In the genomic region with DNA sequence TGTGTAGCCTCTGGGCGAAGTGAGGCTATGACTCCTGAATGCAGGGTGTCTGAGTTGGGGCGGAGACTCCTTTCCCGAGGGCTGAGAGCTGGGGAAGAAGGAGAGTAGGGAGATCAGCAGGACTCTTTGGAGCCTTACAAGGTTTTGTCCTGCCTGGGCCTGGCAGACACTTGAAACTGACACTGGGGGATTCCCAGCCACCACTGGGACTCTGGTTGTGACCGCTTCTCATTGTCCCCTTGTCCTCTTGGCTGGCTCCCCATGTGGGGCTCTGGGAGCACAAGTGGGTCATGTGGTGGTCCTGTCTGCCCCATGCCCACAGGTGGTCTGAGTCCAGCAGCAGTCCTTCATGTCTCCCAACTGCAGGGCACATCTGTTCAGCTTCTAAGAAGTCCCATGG, we compare ENCODE assay signal across 17 cellular contexts.
A peak's percentile ranks its signal among the peaks of the same experiment; 100 is the strongest.
DNase-seq lines count a peak whose midpoint lies in the region; ATAC-seq and TF ChIP-seq lines count a peak whose summit lies in the region.
"Had no signal": no experiment of that assay in that cellular context is flagged by ENCODE, and none has a peak within 500 bp of the region (broad histone marks: within the 10 kb centered on the region; RNA-seq: fewer than 3 reads in every experiment).

No MANE protein-coding gene starts in this region.

- no peak for ATAC-seq in activated CD8-positive, alpha-beta memory T cell treated with anti-CD3 and anti-CD28 coated beads, Interleukin-2, amount 10 ng/mL, durations not matched to agents 7 days and 5 days
- no peak for ATAC-seq in GM18873 (IDR thresholded peaks at IDR 0.05; ENCODE audit: low FRiP score, unreplicated experiment)
- ATAC-seq: A549 had no signal

- H3K4me1 ChIP-seq in neutrophil (ENCODE audit: control insufficient read depth in 1 of 2, insufficient read depth in 1 of 2, low read depth in 1 of 2, low read length in 1 of 2) (peaks cover 60 to 61% of the 10 kb centered on the region in 2 experiments), uterus (no peaks in the 10 kb centered on the region)
- H3K4me1 ChIP-seq: HAP-1 had no signal

- H3K36me3 ChIP-seq in neutrophil (no peaks in the 10 kb centered on the region), uterus (no peaks in the 10 kb centered on the region)
- H3K36me3 ChIP-seq: HAP-1 had no signal

- intact Hi-C loops in dendritic cell treated with granulocyte-macrophage colony-stimulating factor and Interleukin-4, amounts not matched to agents 40 ng/mL and 50 ng/mL, for 4 days (cut with micrococcal nuclease): loop anchor here (5.0 kb wide), 1 partner anchor 37 kb away; no protein-coding TSS in a partner anchor
- intact Hi-C loops in uterus (cut with DNase I; ENCODE audit: low total_unique reads): no loop called here

- H3K4me1 Mint-ChIP-seq in activated CD8-positive, alpha-beta memory T cell treated with anti-CD3 and anti-CD28 coated beads, Interleukin-2, amount 10 ng/mL, durations not matched to agents 7 days and 5 days: peaks cover 8% of the 10 kb centered on the region
- peaks cover 63% of the 10 kb centered on the region for H3K4me1 Mint-ChIP-seq in dendritic cell treated with granulocyte-macrophage colony-stimulating factor and Interleukin-4, amounts not matched to agents 40 ng/mL and 50 ng/mL, for 4 days (ENCODE audit: low read depth)

- CTCF ChIA-PET in activated CD8-positive, alpha-beta memory T cell treated with anti-CD3 and anti-CD28 coated beads, Interleukin-2, amount 10 ng/mL, durations not matched to agents 7 days and 5 days (lab: Charles Lee): no interaction called here

- no peaks in the 10 kb centered on the region for H3K9me3 ChIP-seq in neutrophil
- H3K9me3 ChIP-seq in uterus: no peaks in the 10 kb centered on the region
- H3K9me3 ChIP-seq: A549, Caco-2, HAP-1 had no signal

- TF ChIP-seq CTCF in VCaP (conservative IDR thresholded peaks at IDR 0.05) (no peak), neutrophil (IDR thresholded peaks at IDR 0.05) (no peak), uterus (IDR thresholded peaks at IDR 0.05) (no peak)

- H3K36me3 Mint-ChIP-seq in activated CD8-positive, alpha-beta memory T cell treated with anti-CD3 and anti-CD28 coated beads, Interleukin-2, amount 10 ng/mL, durations not matched to agents 7 days and 5 days: no peaks in the 10 kb centered on the region
- no peaks in the 10 kb centered on the region for H3K36me3 Mint-ChIP-seq in dendritic cell treated with granulocyte-macrophage colony-stimulating factor and Interleukin-4, amounts not matched to agents 40 ng/mL and 50 ng/mL, for 4 days (ENCODE audit: low read depth)

- H3K27me3 Mint-ChIP-seq in activated CD8-positive, alpha-beta memory T cell treated with anti-CD3 and anti-CD28 coated beads, Interleukin-2, amount 10 ng/mL, durations not matched to agents 7 days and 5 days: peaks cover 5% of the 10 kb centered on the region
- H3K27me3 Mint-ChIP-seq in dendritic cell treated with granulocyte-macrophage colony-stimulating factor and Interleukin-4, amounts not matched to agents 40 ng/mL and 50 ng/mL, for 4 days: peaks cover 1% of the 10 kb centered on the region
- H3K27me3 Mint-ChIP-seq: CD4-positive, alpha-beta T cell had no signal

- peak overlapping the region; percentile 89 for H3K27ac ChIP-seq in VCaP
- H3K27ac ChIP-seq in neutrophil: peak overlapping the region; percentile 26
- no peak overlapping the region for H3K27ac ChIP-seq in uterus
- H3K27ac ChIP-seq: 22Rv1, A549, C4-2B had no signal

- TF ChIP-seq POLR2A in uterus (IDR thresholded peaks at IDR 0.05): no peak

- no peaks in the 10 kb centered on the region for H3K9me3 Mint-ChIP-seq in activated CD8-positive, alpha-beta memory T cell treated with anti-CD3 and anti-CD28 coated beads, Interleukin-2, amount 10 ng/mL, durations not matched to agents 7 days and 5 days (ENCODE audit: low read depth)
- no peaks in the 10 kb centered on the region for H3K9me3 Mint-ChIP-seq in dendritic cell treated with granulocyte-macrophage colony-stimulating factor and Interleukin-4, amounts not matched to agents 40 ng/mL and 50 ng/mL, for 4 days
- H3K9me3 Mint-ChIP-seq: CD4-positive, alpha-beta T cell had no signal

- no peak overlapping the region for H3K27ac Mint-ChIP-seq in activated CD8-positive, alpha-beta memory T cell treated with anti-CD3 and anti-CD28 coated beads, Interleukin-2, amount 10 ng/mL, durations not matched to agents 7 days and 5 days
- peak overlapping the region; percentile 56 for H3K27ac Mint-ChIP-seq in dendritic cell treated with granulocyte-macrophage colony-stimulating factor and Interleukin-4, amounts not matched to agents 40 ng/mL and 50 ng/mL, for 4 days
- H3K27ac Mint-ChIP-seq: CD4-positive, alpha-beta T cell had no signal

- no peak overlapping the region for H3K4me3 Mint-ChIP-seq in activated CD8-positive, alpha-beta memory T cell treated with anti-CD3 and anti-CD28 coated beads, Interleukin-2, amount 10 ng/mL, durations not matched to agents 7 days and 5 days
- H3K4me3 Mint-ChIP-seq in dendritic cell treated with granulocyte-macrophage colony-stimulating factor and Interleukin-4, amounts not matched to agents 40 ng/mL and 50 ng/mL, for 4 days: no peak overlapping the region
- H3K4me3 Mint-ChIP-seq: CD4-positive, alpha-beta T cell had no signal

- H3K4me3 ChIP-seq in neutrophil (ENCODE audit: low read depth in 1 of 2, low read length in 1 of 2) (no peak overlapping the region), uterus (no peak overlapping the region)
- H3K4me3 ChIP-seq: A549, HAP-1 had no signal

- DNase-seq in activated CD8-positive, alpha-beta memory T cell treated with anti-CD3 and anti-CD28 coated beads for 24 hours: peak; percentile 35
- DNase-seq in activated CD8-positive, alpha-beta memory T cell treated with anti-CD3 and anti-CD28 coated beads, Interleukin-2, amount 10 ng/mL, durations not matched to agents 7 days and 5 days: no peak
- DNase-seq in SIG-M5 (lab: John Stamatoyannopoulos, UW) (no peak), uterus (no peak)
- DNase-seq: AML-193; Caco-2; CD4-positive, alpha-beta T cell; GDM1; IMR-90 had no signal

- H3K27me3 ChIP-seq in neutrophil: no peaks in the 10 kb centered on the region
- H3K27me3 ChIP-seq in uterus: no peaks in the 10 kb centered on the region

Comparison
In these comparisons a context has a peak if more than half of its experiments do, and no peak if none do; other contexts are left out.
1. H3K27ac ChIP-seq: peak in VCaP (single experiment) and neutrophil (single experiment); none in uterus (0 of 2).